Comparison of ENCODE assay signal across 20 cellular contexts in genomic region chr17:28755486-28755885, GRCh38. TPM values are rescaled to one million over a fixed set of nuclear protein-coding genes. Genes with fewer than 3 reads are reported as not detected.
DNase-seq lines count a peak whose midpoint lies in the region; ATAC-seq lines count a peak whose summit lies in the region.
"Had no signal": no experiment of that assay in that cellular context is flagged by ENCODE, and none has a peak within 500 bp of the region (broad histone marks: within the 10 kb centered on the region; RNA-seq: fewer than 3 reads in every experiment).

No MANE protein-coding gene starts in this region.

- ATAC-seq in activated T-helper 17 cell treated with anti-CD3 and anti-CD28 coated beads, Interleukin-2, amount 50 U/mL, for 72 hours (replicated peaks), result no peak
- ATAC-seq in HG02884 (IDR thresholded peaks at IDR 0.05; ENCODE audit: unreplicated experiment), result no peak
- ATAC-seq: activated naive CD4-positive, alpha-beta T cell treated with anti-CD3 and anti-CD28 coated beads, Interleukin-2, amount 50 U/mL, for 72 hours; body of pancreas; heart left ventricle; naive thymus-derived CD8-positive, alpha-beta T cell; T-cell had no signal

- H3K27me3 Mint-ChIP-seq in activated naive CD4-positive, alpha-beta T cell treated with anti-CD3 and anti-CD28 coated beads, Interleukin-2, amount 50 U/mL, for 24 hours, result no peaks in the 10 kb centered on the region
- no peaks in the 10 kb centered on the region for H3K27me3 Mint-ChIP-seq in activated naive CD4-positive, alpha-beta T cell treated with anti-CD3 and anti-CD28 coated beads, Interleukin-2, amount 10 ng/mL, durations not matched to agents 7 days and 5 days
- H3K27me3 Mint-ChIP-seq in activated T-helper 17 cell treated with anti-CD3 and anti-CD28 coated beads, Interleukin-2, amount 50 U/mL, for 72 hours, result no peaks in the 10 kb centered on the region
- H3K27me3 Mint-ChIP-seq: naive thymus-derived CD8-positive, alpha-beta T cell; T-cell had no signal

- H3K27ac Mint-ChIP-seq in activated naive CD4-positive, alpha-beta T cell treated with anti-CD3 and anti-CD28 coated beads, Interleukin-2, amount 50 U/mL, for 24 hours, result peak overlapping the region; percentile 59
- H3K27ac Mint-ChIP-seq in activated naive CD4-positive, alpha-beta T cell treated with anti-CD3 and anti-CD28 coated beads, Interleukin-2, amount 10 ng/mL, durations not matched to agents 7 days and 5 days, result no peak overlapping the region
- H3K27ac Mint-ChIP-seq in activated T-helper 17 cell treated with anti-CD3 and anti-CD28 coated beads, Interleukin-2, amount 50 U/mL, for 72 hours, result peak overlapping the region; percentile 32

- H3K4me3 Mint-ChIP-seq in activated naive CD4-positive, alpha-beta T cell treated with anti-CD3 and anti-CD28 coated beads, Interleukin-2, amount 50 U/mL, for 24 hours, result no peak overlapping the region
- no peak overlapping the region for H3K4me3 Mint-ChIP-seq in activated naive CD4-positive, alpha-beta T cell treated with anti-CD3 and anti-CD28 coated beads, Interleukin-2, amount 10 ng/mL, durations not matched to agents 7 days and 5 days
- no peak overlapping the region for H3K4me3 Mint-ChIP-seq in activated T-helper 17 cell treated with anti-CD3 and anti-CD28 coated beads, Interleukin-2, amount 50 U/mL, for 72 hours
- H3K4me3 Mint-ChIP-seq: naive thymus-derived CD8-positive, alpha-beta T cell; T-cell had no signal

- DNase-seq in activated naive CD4-positive, alpha-beta T cell treated with anti-CD3 and anti-CD28 coated beads, Interleukin-2, amount 10 ng/mL, durations not matched to agents 7 days and 5 days, result no peak
- DNase-seq in myocyte (ENCODE audit: low read depth) (peak; percentile 85), COR-L47 (lab: John Stamatoyannopoulos, UW) (no peak), GM19240 (ENCODE audit: insufficient read length, low spot score) (no peak), mesenteric fat pad (ENCODE audit: low spot score) (no peak)
- DNase-seq: activated CD4-positive, alpha-beta T cell treated with anti-CD3 and anti-CD28 coated beads, Interleukin-2, amount 50 U/mL, for 1 hour; body of pancreas; colonic mucosa; heart left ventricle; naive thymus-derived CD8-positive, alpha-beta T cell; NCI-H1105; NCI-H2107; SHP77 treated with DMSO at 0.1 percent for 48 hours; small intestine; stimulated activated CD4-positive, alpha-beta T cell treated with anti-CD3 and anti-CD28 coated beads, Interleukin-4, amount 100 ng/mL, for 1 hour; T-cell had no signal

- CTCF ChIA-PET in activated naive CD4-positive, alpha-beta T cell treated with anti-CD3 and anti-CD28 coated beads, Interleukin-2, amount 10 ng/mL, durations not matched to agents 7 days and 5 days (lab: Charles Lee), result no interaction called here

- no peaks in the 10 kb centered on the region for H3K4me1 Mint-ChIP-seq in activated naive CD4-positive, alpha-beta T cell treated with anti-CD3 and anti-CD28 coated beads, Interleukin-2, amount 50 U/mL, for 24 hours
- peaks cover 5% of the 10 kb centered on the region for H3K4me1 Mint-ChIP-seq in activated naive CD4-positive, alpha-beta T cell treated with anti-CD3 and anti-CD28 coated beads, Interleukin-2, amount 10 ng/mL, durations not matched to agents 7 days and 5 days
- H3K4me1 Mint-ChIP-seq in activated T-helper 17 cell treated with anti-CD3 and anti-CD28 coated beads, Interleukin-2, amount 50 U/mL, for 72 hours, result no peaks in the 10 kb centered on the region

- peaks cover 13% of the 10 kb centered on the region for H3K36me3 Mint-ChIP-seq in activated naive CD4-positive, alpha-beta T cell treated with anti-CD3 and anti-CD28 coated beads, Interleukin-2, amount 50 U/mL, for 24 hours
- peaks cover 32% of the 10 kb centered on the region for H3K36me3 Mint-ChIP-seq in activated naive CD4-positive, alpha-beta T cell treated with anti-CD3 and anti-CD28 coated beads, Interleukin-2, amount 10 ng/mL, durations not matched to agents 7 days and 5 days
- H3K36me3 Mint-ChIP-seq in activated T-helper 17 cell treated with anti-CD3 and anti-CD28 coated beads, Interleukin-2, amount 50 U/mL, for 72 hours (ENCODE audit: low read depth), result peaks cover 73% of the 10 kb centered on the region

- H3K9me3 Mint-ChIP-seq in activated naive CD4-positive, alpha-beta T cell treated with anti-CD3 and anti-CD28 coated beads, Interleukin-2, amount 50 U/mL, for 24 hours, result no peaks in the 10 kb centered on the region
- no peaks in the 10 kb centered on the region for H3K9me3 Mint-ChIP-seq in activated naive CD4-positive, alpha-beta T cell treated with anti-CD3 and anti-CD28 coated beads, Interleukin-2, amount 10 ng/mL, durations not matched to agents 7 days and 5 days
- H3K9me3 Mint-ChIP-seq in activated T-helper 17 cell treated with anti-CD3 and anti-CD28 coated beads, Interleukin-2, amount 50 U/mL, for 72 hours, result no peaks in the 10 kb centered on the region
- H3K9me3 Mint-ChIP-seq: activated naive CD4-positive, alpha-beta T cell treated with anti-CD3 and anti-CD28 coated beads, Interleukin-2, amount 50 U/mL, for 72 hours; naive thymus-derived CD8-positive, alpha-beta T cell; T-cell had no signal

RNA-seq across cellular contexts. Expression of gene TRAF4, which starts 11.7 kb away (rescaled TPM):
- total RNA-seq in activated T-helper 17 cell treated with anti-CD3 and anti-CD28 coated beads, Interleukin-2, amount 50 U/mL, for 72 hours, result 100 to 1,000 TPM in 1 of 2 donors, 10 to 100 TPM in 1; 78.4 to 181 TPM
- total RNA-seq in myocyte, result 173 and 248 TPM in 2 replicates
- 91.1 TPM for polyA plus RNA-seq in myocyte (2012)
- total RNA-seq in mesenteric fat pad, result 17.5 TPM

RNA-seq across cellular contexts. Expression of gene NEK8, which starts 26.9 kb away (rescaled TPM):
- 1 to 10 TPM; 4.9 to 9.2 TPM for total RNA-seq in activated T-helper 17 cell treated with anti-CD3 and anti-CD28 coated beads, Interleukin-2, amount 50 U/mL, for 72 hours
- total RNA-seq in myocyte (5.5 and 6.0 TPM in 2 replicates), mesenteric fat pad (2.3 TPM)
- 5.6 TPM for polyA plus RNA-seq in myocyte (2012)

RNA-seq across cellular contexts. Expression of gene TLCD1, which starts 29.5 kb away (rescaled TPM):
- total RNA-seq in activated T-helper 17 cell treated with anti-CD3 and anti-CD28 coated beads, Interleukin-2, amount 50 U/mL, for 72 hours, result 10 to 100 TPM in 1 of 2 donors, 1 to 10 TPM in 1; 4.8 to 13.4 TPM
- total RNA-seq in myocyte (11.1 and 22.3 TPM in 2 replicates), mesenteric fat pad (3.4 TPM)
- 18.4 TPM for polyA plus RNA-seq in myocyte (2012)

RNA-seq across cellular contexts. Expression of gene RPL23A, which starts 35.7 kb away (rescaled TPM):
- 1,000 to 10,000 TPM; 2,238 to 2,546 TPM for total RNA-seq in activated T-helper 17 cell treated with anti-CD3 and anti-CD28 coated beads, Interleukin-2, amount 50 U/mL, for 72 hours
- total RNA-seq in myocyte (261 and 384 TPM in 2 replicates), mesenteric fat pad (1,078 TPM)
- 793 TPM for polyA plus RNA-seq in myocyte (2012)

RNA-seq across cellular contexts. Expression of gene RAB34, which starts 37.8 kb away (rescaled TPM):
- total RNA-seq in activated T-helper 17 cell treated with anti-CD3 and anti-CD28 coated beads, Interleukin-2, amount 50 U/mL, for 72 hours, result 10 to 100 TPM in 1 of 2 donors, 1 to 10 TPM in 1; 4.1 to 22.4 TPM
- total RNA-seq in myocyte, result 162 and 198 TPM in 2 replicates
- polyA plus RNA-seq in myocyte (2012), result 125 TPM
- 43.3 TPM for total RNA-seq in mesenteric fat pad
